In genomic region chr16:78957328-78958100, GRCh38 we compare ENCODE assay signal across 15 cellular contexts.
DNase-seq lines count a peak whose midpoint lies in the region; ATAC-seq and FAIRE-seq lines count a peak whose summit lies in the region.
"Had no signal": no experiment of that assay in that cellular context is flagged by ENCODE, and none has a peak within 500 bp of the region (broad histone marks: within the 10 kb centered on the region; RNA-seq: fewer than 3 reads in every experiment).

No MANE protein-coding gene starts in this region.

- no peaks in the 10 kb centered on the region for H3K36me3 ChIP-seq in neuron (ENCODE audit: insufficient read depth, low read length)
- H3K36me3 ChIP-seq in MG63 = no peaks in the 10 kb centered on the region

- no peak for FAIRE-seq in frontal cortex (lab: Jason Lieb, UNC)
- FAIRE-seq: D721Med had no signal

- H3K27me3 ChIP-seq in neuron (ENCODE audit: insufficient read depth, low read length) (no peaks in the 10 kb centered on the region), MG63 (no peaks in the 10 kb centered on the region)

- ATAC-seq in HG03159 (IDR thresholded peaks at IDR 0.05; ENCODE audit: unreplicated experiment) = no peak
- ATAC-seq: left ventricle myocardium superior had no signal

- H3K9me3 ChIP-seq in neuron (ENCODE audit: low read length) (no peaks in the 10 kb centered on the region), MG63 (no peaks in the 10 kb centered on the region)

- H2AFZ ChIP-seq in neuron (ENCODE audit: low read depth, low read length) = peak overlapping the region; percentile 49

- DNase-seq in stimulated activated naive CD4-positive, alpha-beta T cell treated with Interleukin-2 at 50 U/mL for 16 hours (lab: John Stamatoyannopoulos, UW) = peak; percentile 57
- no peak for DNase-seq in stimulated activated naive CD4-positive, alpha-beta T cell (lab: John Stamatoyannopoulos, UW)
- DNase-seq in activated T-cell treated with anti-CD3 and anti-CD28 coated beads, Interleukin-2, amount 50 U/mL, for 48 hours = peak; percentile 41 to 44
- DNase-seq in MG63 (no peak), frontal cortex (ENCODE audit: low spot score in 2 of 2) (no peak), mucosa of gallbladder (ENCODE audit: low spot score) (no peak)
- DNase-seq: activated gamma-delta T cell, erythroblast, HFFc6, left ventricle myocardium superior, NCI-H510A, SHP77 had no signal

- H3K4me1 ChIP-seq in neuron (ENCODE audit: insufficient read depth, low read length) = peaks cover 25% of the 10 kb centered on the region

- H3K4me3 ChIP-seq in neuron (ENCODE audit: low read length) (peak overlapping the region; percentile 21), MG63 (no peak overlapping the region)

Comparison
In these comparisons a context has a peak if more than half of its experiments do, and no peak if none do; other contexts are left out.
1. DNase-seq: peak in stimulated activated naive CD4-positive, alpha-beta T cell treated with Interleukin-2 at 50 U/mL for 16 hours (single experiment) and activated T-cell treated with anti-CD3 and anti-CD28 coated beads, Interleukin-2, amount 50 U/mL, for 48 hours (2 of 2); none in stimulated activated naive CD4-positive, alpha-beta T cell (0 of 6), MG63 (single experiment), frontal cortex (0 of 2) and mucosa of gallbladder (single experiment).